8 cellular contexts compared by ENCODE assay signal in the genomic region with DNA sequence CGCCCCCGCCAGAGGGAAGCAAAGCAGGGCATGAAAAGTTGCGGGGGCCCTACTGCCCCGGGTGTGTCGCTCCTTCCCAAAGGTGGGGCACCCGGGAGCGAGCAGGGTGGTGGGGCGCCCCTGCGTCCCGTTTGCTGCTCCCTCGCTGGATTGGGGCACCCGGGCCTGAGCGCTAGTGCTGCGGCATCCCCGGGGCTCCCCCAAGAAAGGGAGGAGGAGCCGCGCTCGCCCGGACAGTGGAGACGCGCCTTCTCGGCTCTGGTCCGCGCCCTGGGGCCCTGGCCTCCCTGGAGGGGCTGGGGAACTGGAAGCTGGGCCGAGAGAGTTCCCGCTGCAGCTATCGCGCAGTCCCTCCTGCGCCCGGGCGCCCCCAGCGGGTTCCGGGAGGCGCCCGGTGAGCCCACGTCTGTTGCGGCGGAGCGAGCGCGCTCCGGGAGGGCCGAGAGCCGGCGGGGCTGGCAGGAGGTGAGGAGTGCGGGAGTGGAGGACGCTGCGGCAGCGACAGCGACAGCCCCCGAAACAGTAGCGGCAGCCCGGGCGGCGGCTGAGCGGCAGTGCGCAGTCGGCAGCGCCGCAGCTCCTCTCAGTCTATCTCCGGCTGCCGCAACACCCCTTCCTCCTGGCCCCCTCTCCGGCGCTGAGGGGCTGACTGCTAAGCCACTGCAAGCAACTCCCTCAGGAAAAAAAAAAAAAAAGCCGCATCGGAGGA. TPM values are rescaled to one million over a fixed set of nuclear protein-coding genes. Genes with fewer than 3 reads are reported as not detected.
A peak's percentile ranks its signal among the peaks of the same experiment; 100 is the strongest.
DNase-seq lines count a peak whose midpoint lies in the region; ATAC-seq, FAIRE-seq and TF ChIP-seq lines count a peak whose summit lies in the region.

No MANE protein-coding gene starts in this region.

- H3K9me3 ChIP-seq in kidney (ENCODE audit: control insufficient read depth in 1 of 2, low read length in 2 of 2) = no peaks in the 10 kb centered on the region

- peaks cover 0 to 3% of the 10 kb centered on the region in 2 donors for H3K4me1 ChIP-seq in kidney (ENCODE audit: control insufficient read depth in 1 of 2, insufficient read depth in 1 of 2, low read depth in 1 of 2, low read length in 2 of 2)

- DNase-seq in ACHN = peak; percentile 42
- peak; percentile 21 to 69 for DNase-seq in NCI-H526 (lab: John Stamatoyannopoulos, UW)
- DNase-seq in caudate nucleus (lab: John Stamatoyannopoulos, UW) = peak in 42 of 61 donors; percentile 13 to 79 (median 52)
- DNase-seq in kidney = peak; percentile 77
- peak; percentile 35 for DNase-seq in stimulated activated CD4-positive, alpha-beta T cell treated with anti-CD3 and anti-CD28 coated beads, Interleukin-15, amount 100 ng/mL, for 24 hours
- DNase-seq in pons (ENCODE audit: low spot score) = no peak

- no peaks in the 10 kb centered on the region for H3K36me3 ChIP-seq in kidney (ENCODE audit: control insufficient read depth in 1 of 2, insufficient read depth in 2 of 2, low read length in 2 of 2)

- in situ Hi-C loops in ACHN (cut with HindIII; ENCODE audit: low pct_ligation_motif_present, low pct_unique_long_range_greater_than_20kb, low sequenced_read_pairs) = no loop called here

- intact Hi-C loops in kidney (cut with DNase I) = no loop called here

- H3K27ac ChIP-seq in caudate nucleus (ENCODE audit: low read depth, low read length) (peak overlapping the region; percentile 55), kidney (ENCODE audit: low read depth in 2 of 2, low read length in 2 of 2) (no peak overlapping the region)

- no peak for FAIRE-seq in kidney (lab: Jason Lieb, UNC)

- H3K4me3 ChIP-seq in kidney (ENCODE audit: low read length in 2 of 2) = peak overlapping the region; percentile 60 to 64

- no peak overlapping the region for H3K9ac ChIP-seq in kidney (ENCODE audit: low read length in 2 of 2)

- peak; percentile 74 for ATAC-seq in GM18498 (IDR thresholded peaks at IDR 0.05; ENCODE audit: unreplicated experiment)
- no peak for ATAC-seq in GM18873 (IDR thresholded peaks at IDR 0.05; ENCODE audit: low FRiP score, unreplicated experiment)

- TF ChIP-seq CTCF in kidney (IDR thresholded peaks at IDR 0.05; ENCODE audit: borderline replicate concordance, extremely low read depth, insufficient read depth) = no peak

RNA-seq across cellular contexts. Expression of a gene that starts 0.5 kb away (rescaled TPM):
- total RNA-seq in kidney = 0.60 TPM
- polyA plus RNA-seq in kidney (ENCODE audit: insufficient read depth, low read depth, low replicate concordance) = 0.80 TPM
